ENCODE assay signal across 12 cellular contexts in the genomic region with DNA sequence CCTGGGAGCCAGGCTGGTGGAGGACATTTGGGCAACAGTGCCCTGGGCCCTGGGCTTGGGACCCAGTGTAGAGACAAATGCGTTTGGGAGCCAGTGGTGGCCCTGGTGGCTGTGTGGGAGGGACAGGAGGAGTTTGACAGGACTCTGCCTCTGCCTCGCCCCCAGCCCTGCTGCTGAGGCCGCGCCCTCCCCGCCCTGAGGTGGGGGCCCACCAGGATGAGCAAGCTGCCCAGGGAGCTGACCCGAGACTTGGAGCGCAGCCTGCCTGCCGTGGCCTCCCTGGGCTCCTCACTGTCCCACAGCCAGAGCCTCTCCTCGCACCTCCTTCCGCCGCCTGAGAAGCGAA. TPM values are rescaled to one million over a fixed set of nuclear protein-coding genes. Genes with fewer than 3 reads are reported as not detected.
DNase-seq lines count a peak whose midpoint lies in the region; ATAC-seq and TF ChIP-seq lines count a peak whose summit lies in the region.
"Had no signal": no experiment of that assay in that cellular context is flagged by ENCODE, and none has a peak within 500 bp of the region (broad histone marks: within the 10 kb centered on the region; RNA-seq: fewer than 3 reads in every experiment).

No MANE protein-coding gene starts in this region.

- CTCF ChIA-PET in activated naive CD4-positive, alpha-beta T cell treated with anti-CD3 and anti-CD28 coated beads, Interleukin-2, amount 10 ng/mL, durations not matched to agents 7 days and 5 days (lab: Charles Lee), result interaction anchor here (0.8 to 18.2 kb wide), 21 partner anchors 9 to 333 kb away, joined by 3 to 200 read pairs (median 5); a partner anchor contains a TSS

- H3K9me3 Mint-ChIP-seq in activated naive CD4-positive, alpha-beta T cell treated with anti-CD3 and anti-CD28 coated beads, Interleukin-2, amount 50 U/mL, for 72 hours, result no peaks in the 10 kb centered on the region
- H3K9me3 Mint-ChIP-seq in activated naive CD4-positive, alpha-beta T cell treated with anti-CD3 and anti-CD28 coated beads, Interleukin-2, amount 10 ng/mL, durations not matched to agents 7 days and 5 days, result no peaks in the 10 kb centered on the region

- peaks cover 0 to 6% of the 10 kb centered on the region in 2 donors for H3K36me3 Mint-ChIP-seq in activated naive CD4-positive, alpha-beta T cell treated with anti-CD3 and anti-CD28 coated beads, Interleukin-2, amount 50 U/mL, for 72 hours
- H3K36me3 Mint-ChIP-seq in activated naive CD4-positive, alpha-beta T cell treated with anti-CD3 and anti-CD28 coated beads, Interleukin-2, amount 10 ng/mL, durations not matched to agents 7 days and 5 days, result peaks cover 28% of the 10 kb centered on the region

- H3K4me1 ChIP-seq in esophagus squamous epithelium (peaks cover 0 to 42% (median 9%) of the 10 kb centered on the region in 3 donors), suprapubic skin (peaks cover 25% of the 10 kb centered on the region)

- DNase-seq in activated naive CD4-positive, alpha-beta T cell treated with anti-CD3 and anti-CD28 coated beads, Interleukin-2, amount 50 U/mL, for 72 hours (ENCODE audit: low spot score in 2 of 2), result no peak
- no peak for DNase-seq in activated naive CD4-positive, alpha-beta T cell treated with anti-CD3 and anti-CD28 coated beads, Interleukin-2, amount 10 ng/mL, durations not matched to agents 7 days and 5 days
- DNase-seq in esophagus squamous epithelium (lab: John Stamatoyannopoulos, UW) (no peak), suprapubic skin (ENCODE audit: low spot score in 2 of 2) (no peak), cerebellar nuclear complex (lab: John Stamatoyannopoulos, UW) (no peak), T1000 (lab: John Stamatoyannopoulos, UW) (no peak)
- DNase-seq: NCI-H2081 treated with DMSO at 0.1 percent for 48 hours, SIG-M5 had no signal

- no peaks in the 10 kb centered on the region for H3K27me3 ChIP-seq in esophagus squamous epithelium
- no peaks in the 10 kb centered on the region for H3K27me3 ChIP-seq in suprapubic skin
- H3K27me3 ChIP-seq: MG63, thyroid gland had no signal

- H3K27ac ChIP-seq in esophagus squamous epithelium (peak overlapping the region in 3 of 4 donors; percentile 14 to 62 (median 38)), suprapubic skin (peak overlapping the region; percentile 28)
- H3K27ac ChIP-seq: thyroid gland had no signal

- H3K4me3 ChIP-seq in esophagus squamous epithelium (no peak overlapping the region), suprapubic skin (no peak overlapping the region)
- H3K4me3 ChIP-seq: MG63, thyroid gland had no signal

- peaks cover 0 to 70% (median 2%) of the 10 kb centered on the region in 3 donors for H3K36me3 ChIP-seq in esophagus squamous epithelium
- H3K36me3 ChIP-seq in suprapubic skin, result peaks cover 28% of the 10 kb centered on the region
- H3K36me3 ChIP-seq: thyroid gland had no signal

- H3K4me1 Mint-ChIP-seq in activated naive CD4-positive, alpha-beta T cell treated with anti-CD3 and anti-CD28 coated beads, Interleukin-2, amount 10 ng/mL, durations not matched to agents 7 days and 5 days, result peaks cover 41% of the 10 kb centered on the region

- TF ChIP-seq CTCF in esophagus squamous epithelium (IDR thresholded peaks at IDR 0.05) (no peak), suprapubic skin (IDR thresholded peaks at IDR 0.05) (no peak)

- peak overlapping the region in 1 of 2 donors; percentile 84 for H3K27ac Mint-ChIP-seq in activated naive CD4-positive, alpha-beta T cell treated with anti-CD3 and anti-CD28 coated beads, Interleukin-2, amount 50 U/mL, for 72 hours
- H3K27ac Mint-ChIP-seq in activated naive CD4-positive, alpha-beta T cell treated with anti-CD3 and anti-CD28 coated beads, Interleukin-2, amount 10 ng/mL, durations not matched to agents 7 days and 5 days, result no peak overlapping the region

- TF ChIP-seq EP300 in suprapubic skin (IDR thresholded peaks at IDR 0.05), result no peak

- peak; percentile 13 to 34 for ATAC-seq in activated naive CD4-positive, alpha-beta T cell treated with anti-CD3 and anti-CD28 coated beads, Interleukin-2, amount 50 U/mL, for 72 hours

- H3K27me3 Mint-ChIP-seq in activated naive CD4-positive, alpha-beta T cell treated with anti-CD3 and anti-CD28 coated beads, Interleukin-2, amount 10 ng/mL, durations not matched to agents 7 days and 5 days, result no peaks in the 10 kb centered on the region

- no peak for TF ChIP-seq POLR2A in esophagus squamous epithelium (IDR thresholded peaks at IDR 0.05)
- no peak for TF ChIP-seq POLR2A in suprapubic skin (IDR thresholded peaks at IDR 0.05)

- intact Hi-C loops in esophagus squamous epithelium (cut with DNase I), result no loop called here

- H3K9me3 ChIP-seq in esophagus squamous epithelium (no peaks in the 10 kb centered on the region), suprapubic skin (no peaks in the 10 kb centered on the region)
- H3K9me3 ChIP-seq: Caco-2, MG63, thyroid gland had no signal

- 79 to 88% methylated on average over 5 to 8 of the region's 12 CpGs for WGBS in esophagus squamous epithelium, 2 donors
- WGBS in suprapubic skin, result 76% methylated on average over 8 of the region's 12 CpGs

- H3K4me3 Mint-ChIP-seq in activated naive CD4-positive, alpha-beta T cell treated with anti-CD3 and anti-CD28 coated beads, Interleukin-2, amount 10 ng/mL, durations not matched to agents 7 days and 5 days, result no peak overlapping the region

RNA-seq across cellular contexts. Expression of a gene that starts 11.9 kb away (rescaled TPM):
- total RNA-seq in activated naive CD4-positive, alpha-beta T cell treated with anti-CD3 and anti-CD28 coated beads, Interleukin-2, amount 50 U/mL, for 72 hours, result 1 to 10 TPM; 2.3 to 3.0 TPM
- under 1 TPM; 0.11 to 0.57 (median 0.29) TPM for total RNA-seq in esophagus squamous epithelium
- 1 to 10 TPM in 2 of 4 donors, under 1 TPM in 1, not detected in 1; 0.57 to 2.4 (median 1.1) TPM for total RNA-seq in suprapubic skin

RNA-seq across cellular contexts. Expression of a gene that starts 15.0 kb away (rescaled TPM):
- under 1 TPM in 1 of 2 donors, not detected in 1; 0.64 TPM for total RNA-seq in activated naive CD4-positive, alpha-beta T cell treated with anti-CD3 and anti-CD28 coated beads, Interleukin-2, amount 50 U/mL, for 72 hours
- 1 to 10 TPM in 2 of 4 donors, under 1 TPM in 2; 0.26 to 8.4 (median 1.3) TPM for total RNA-seq in esophagus squamous epithelium
- 1 to 10 TPM in 2 of 4 donors, under 1 TPM in 2; 0.53 to 1.6 (median 1.1) TPM for total RNA-seq in suprapubic skin
- total RNA-seq: Caco-2 had no signal

RNA-seq across cellular contexts. Expression of a gene that starts 16.3 kb away (rescaled TPM):
- total RNA-seq in activated naive CD4-positive, alpha-beta T cell treated with anti-CD3 and anti-CD28 coated beads, Interleukin-2, amount 50 U/mL, for 72 hours, result 10 to 100 TPM; 62.7 to 80.6 TPM
- total RNA-seq in esophagus squamous epithelium (10 to 100 TPM; 27.3 to 46.7 (median 33.4) TPM), suprapubic skin (100 to 1,000 TPM in 2 of 4 donors, 10 to 100 TPM in 2; 51.7 to 156 (median 83.9) TPM)

RNA-seq across cellular contexts. Expression of a gene that starts 26.5 kb away (rescaled TPM):
- total RNA-seq in activated naive CD4-positive, alpha-beta T cell treated with anti-CD3 and anti-CD28 coated beads, Interleukin-2, amount 50 U/mL, for 72 hours, result under 1 TPM in 1 of 2 donors, not detected in 1; 0.16 TPM
- total RNA-seq in esophagus squamous epithelium (1 to 10 TPM in 2 of 4 donors, under 1 TPM in 2; 0.23 to 4.8 (median 2.4) TPM), suprapubic skin (100 to 1,000 TPM in 1 of 4 donors, 10 to 100 TPM in 3; 43.7 to 112 (median 70.4) TPM)
- total RNA-seq: activated CD8-positive, alpha-beta memory T cell treated with anti-CD3 and anti-CD28 coated beads for 36 hours; Caco-2 had no signal

RNA-seq across cellular contexts. Expression of a gene that starts 34.6 kb away (rescaled TPM):
- 10 to 100 TPM in 1 of 2 donors, 1 to 10 TPM in 1; 7.9 to 16.0 TPM for total RNA-seq in activated naive CD4-positive, alpha-beta T cell treated with anti-CD3 and anti-CD28 coated beads, Interleukin-2, amount 50 U/mL, for 72 hours
- total RNA-seq in esophagus squamous epithelium (10 to 100 TPM; 10.7 to 34.2 (median 19.2) TPM), suprapubic skin (10 to 100 TPM; 25.7 to 41.5 (median 32.7) TPM)
